ENCODE assay signal across 9 cellular contexts in genomic region chr11:65851083-65851579, GRCh38. TPM values are rescaled to one million over a fixed set of nuclear protein-coding genes. Genes with fewer than 3 reads are reported as not detected.
DNase-seq lines count a peak whose midpoint lies in the region; ATAC-seq, FAIRE-seq and TF ChIP-seq lines count a peak whose summit lies in the region.
"Had no signal": no experiment of that assay in that cellular context is flagged by ENCODE, and none has a peak within 500 bp of the region (broad histone marks: within the 10 kb centered on the region; RNA-seq: fewer than 3 reads in every experiment).

No MANE protein-coding gene starts in this region.

- intact Hi-C loops in mucosa of descending colon (cut with DNase I, micrococcal nuclease) (no loop called here), prostate gland (cut with DNase I) (no loop called here)

- H3K79me2 ChIP-seq in KMS-11 (ENCODE audit: insufficient read depth, low read depth) (peaks cover 19% of the 10 kb centered on the region), astrocyte (ENCODE audit: insufficient read depth, low read length) (peaks cover 32% of the 10 kb centered on the region)

- no peak for TF ChIP-seq POLR2A in prostate gland (IDR thresholded peaks at IDR 0.05)

- TF ChIP-seq CTCF in KMS-11 (conservative IDR thresholded peaks at IDR 0.05; ENCODE audit: low read depth, low read length) (peak; percentile 76), astrocyte (IDR thresholded peaks at IDR 0.05; ENCODE audit: insufficient read depth, low read depth, low read length) (peak; percentile 52), mucosa of descending colon (IDR thresholded peaks at IDR 0.05) (no peak), prostate gland (IDR thresholded peaks at IDR 0.05) (no peak)

- peaks cover 4% of the 10 kb centered on the region for H3K27me3 Mint-ChIP-seq in astrocyte (ENCODE audit: low read depth, unreplicated experiment)

- 88% methylated on average over 11 of the region's 14 CpGs for WGBS in prostate gland

- H3K4me1 ChIP-seq in KMS-11 (ENCODE audit: low read depth, poor library complexity, severe bottlenecking) (peaks cover 9% of the 10 kb centered on the region), astrocyte (ENCODE audit: insufficient read depth, low read length) (peaks cover 9% of the 10 kb centered on the region), mucosa of descending colon (ENCODE audit: low read depth) (peaks cover 36% of the 10 kb centered on the region), prostate gland (replicated peaks) (peaks cover 2% of the 10 kb centered on the region)

- peaks cover 37% of the 10 kb centered on the region for H3K36me3 Mint-ChIP-seq in astrocyte (ENCODE audit: low read depth, unreplicated experiment)

- H3K9ac ChIP-seq in KMS-11 (no peak overlapping the region), astrocyte (ENCODE audit: low read length) (no peak overlapping the region)

- peaks cover 13% of the 10 kb centered on the region; the same call in 1 of the 2 replicates for H3K36me3 ChIP-seq in KMS-11 (ENCODE audit: insufficient read depth)
- peaks cover 31% of the 10 kb centered on the region for H3K36me3 ChIP-seq in astrocyte (ENCODE audit: insufficient read depth, low read length)
- H3K36me3 ChIP-seq in mucosa of descending colon (ENCODE audit: low read depth), result no peaks in the 10 kb centered on the region
- H3K36me3 ChIP-seq in prostate gland, result peaks cover 8 to 34% of the 10 kb centered on the region in 2 donors

- H3K4me3 ChIP-seq in KMS-11 (IDR thresholded peaks at IDR 0.05; ENCODE audit: insufficient read depth, low read depth, low read length) (no peak overlapping the region), astrocyte (ENCODE audit: insufficient read depth, low read depth, low read length) (no peak overlapping the region), mucosa of descending colon (no peak overlapping the region), prostate gland (no peak overlapping the region)

- no peaks in the 10 kb centered on the region for H3K9me3 Mint-ChIP-seq in astrocyte (ENCODE audit: unreplicated experiment)

- H3K27ac ChIP-seq in KMS-11, result no peak overlapping the region
- no peak overlapping the region for H3K27ac ChIP-seq in astrocyte (ENCODE audit: low read depth, low read length)
- H3K27ac ChIP-seq in caudate nucleus (ENCODE audit: low read depth, low read length), result no peak overlapping the region
- no peak overlapping the region for H3K27ac ChIP-seq in prostate gland

- no peak for FAIRE-seq in astrocyte (lab: Jason Lieb, UNC)

- DNase-seq in ELF-1 (ENCODE audit: low read depth, low spot score) (peak; percentile 91), astrocyte (ENCODE audit: low read depth) (no peak), mucosa of descending colon (peak in 1 of 3 donors; percentile 43), caudate nucleus (lab: John Stamatoyannopoulos, UW) (no peak), NCI-H774 (lab: John Stamatoyannopoulos, UW) (no peak), prostate gland (ENCODE audit: low spot score) (no peak)
- DNase-seq: activated gamma-delta T cell treated with Interleukin-2 at 50 U/mL for 16 hours had no signal

- H3K27ac Mint-ChIP-seq in astrocyte (ENCODE audit: unreplicated experiment), result peak overlapping the region; percentile 88

- peaks cover 40% of the 10 kb centered on the region for H3K4me1 Mint-ChIP-seq in astrocyte (ENCODE audit: low read depth, unreplicated experiment)

- H3K4me3 Mint-ChIP-seq in astrocyte (ENCODE audit: unreplicated experiment), result no peak overlapping the region

- H3K9me3 ChIP-seq in astrocyte (ENCODE audit: insufficient read depth, low read depth, low read length) (no peaks in the 10 kb centered on the region), mucosa of descending colon (no peaks in the 10 kb centered on the region), prostate gland (no peaks in the 10 kb centered on the region)

- ATAC-seq in mucosa of descending colon (peak; percentile 5), GM19467 (IDR thresholded peaks at IDR 0.05; ENCODE audit: unreplicated experiment) (no peak)

- H4K20me1 ChIP-seq in KMS-11 (ENCODE audit: insufficient read depth), result peaks cover 3% of the 10 kb centered on the region
- H4K20me1 ChIP-seq in astrocyte (ENCODE audit: insufficient read depth, low read length), result peaks cover 57% of the 10 kb centered on the region

- H3K4me2 ChIP-seq in KMS-11, result no peak overlapping the region
- H3K4me2 ChIP-seq in astrocyte (ENCODE audit: low read length), result no peak overlapping the region

- H3K27me3 ChIP-seq in KMS-11 (ENCODE audit: insufficient read depth, low read depth), result no peaks in the 10 kb centered on the region
- H3K27me3 ChIP-seq in astrocyte (ENCODE audit: insufficient read depth, low read length), result no peaks in the 10 kb centered on the region
- no peaks in the 10 kb centered on the region for H3K27me3 ChIP-seq in prostate gland (replicated peaks; ENCODE audit: insufficient read depth)

- no peak overlapping the region for H2AFZ ChIP-seq in KMS-11 (ENCODE audit: low read depth)
- H2AFZ ChIP-seq in astrocyte (ENCODE audit: low read depth, low read length), result no peak overlapping the region

RNA-seq across cellular contexts. Expression of gene CFL1, which starts 6.8 kb away (rescaled TPM):
- 1,793 and 1,931 TPM in 2 replicates for total RNA-seq in astrocyte
- total RNA-seq in mucosa of descending colon, result 1,000 to 10,000 TPM; 1,004 to 2,046 (median 1,725) TPM
- total RNA-seq in prostate gland, result 100 to 1,000 TPM; 654 to 731 TPM

RNA-seq across cellular contexts. Expression of gene MUS81, which starts 9.1 kb away (rescaled TPM):
- total RNA-seq in astrocyte (59.9 and 64.3 TPM in 2 replicates), mucosa of descending colon (10 to 100 TPM; 48.0 to 81.8 (median 58.7) TPM), prostate gland (10 to 100 TPM; 64.3 to 68.6 TPM)

RNA-seq across cellular contexts. Expression of gene SNX32, which starts 17.4 kb away (rescaled TPM):
- total RNA-seq in astrocyte (1.2 and 1.5 TPM in 2 replicates), mucosa of descending colon (1 to 10 TPM; 1.1 to 9.4 (median 1.4) TPM), prostate gland (under 1 TPM in 1 of 2 donors, not detected in 1; 0.91 TPM)

RNA-seq across cellular contexts. Expression of gene EFEMP2, which starts 21.5 kb away (rescaled TPM):
- total RNA-seq in astrocyte (97.3 and 119 TPM in 2 replicates), mucosa of descending colon (10 to 100 TPM; 11.7 to 67.0 (median 15.3) TPM), prostate gland (10 to 100 TPM; 40.0 to 84.5 TPM)

RNA-seq across cellular contexts. Expression of gene CTSW, which starts 28.5 kb away (rescaled TPM):
- total RNA-seq in astrocyte, result not detected in 2 replicates
- 1 to 10 TPM; 1.2 to 3.2 (median 2.8) TPM for total RNA-seq in mucosa of descending colon
- total RNA-seq in prostate gland, result 1 to 10 TPM; 1.3 to 1.8 TPM

Comparison
In these comparisons a context has a peak if more than half of its experiments do, and no peak if none do; other contexts are left out.
1. CTCF ChIP-seq: peak in KMS-11 (single experiment) and astrocyte (single experiment); none in mucosa of descending colon (single experiment) and prostate gland (0 of 4).